In genomic region chr1:70034403-70034802, GRCh38 we compare ENCODE assay signal across 8 cellular contexts.
DNase-seq lines count a peak whose midpoint lies in the region; ATAC-seq and TF ChIP-seq lines count a peak whose summit lies in the region.

No MANE protein-coding gene starts in this region.

- H3F3A ChIP-seq in GM23338 (replicated peaks; ENCODE audit: low read depth) = no peaks in the 10 kb centered on the region

- H3K4me1 Mint-ChIP-seq in GM23338 (peaks cover 23% of the 10 kb centered on the region; the same call in 2 of the 3 replicates), nephron (no peaks in the 10 kb centered on the region)

- TF ChIP-seq EP300 in esophagus muscularis mucosa (IDR thresholded peaks at IDR 0.05) = no peak

- H3K4me3 Mint-ChIP-seq in GM23338 = peak overlapping the region; percentile 20; the same call in 1 of the 3 replicates
- no peak overlapping the region for H3K4me3 Mint-ChIP-seq in nephron

- no peaks in the 10 kb centered on the region for H3K9me3 Mint-ChIP-seq in GM23338
- no peaks in the 10 kb centered on the region for H3K9me3 Mint-ChIP-seq in nephron

- H3K27me3 ChIP-seq in GM23338 (ENCODE audit: insufficient read depth) = no peaks in the 10 kb centered on the region
- H3K27me3 ChIP-seq in esophagus muscularis mucosa = no peaks in the 10 kb centered on the region
- H3K27me3 ChIP-seq in ascending aorta = no peaks in the 10 kb centered on the region

- H2AFZ ChIP-seq in GM23338 = no peak overlapping the region

- H3K4me1 ChIP-seq in GM23338 (ENCODE audit: insufficient read depth) (peaks cover 18% of the 10 kb centered on the region), esophagus muscularis mucosa (no peaks in the 10 kb centered on the region), ascending aorta (no peaks in the 10 kb centered on the region)

- H3K27ac ChIP-seq in GM23338 (ENCODE audit: low read depth) (no peak overlapping the region), esophagus muscularis mucosa (replicated peaks in 1 of 4) (no peak overlapping the region), ascending aorta (no peak overlapping the region)

- TF ChIP-seq CTCF in GM23338 (conservative IDR thresholded peaks at IDR 0.05; ENCODE audit: low read depth in 2 of 2) (peak; percentile 59 to 84; a peak in 3 of 4 replicates), nephron (IDR thresholded peaks at IDR 0.05; ENCODE audit: unreplicated experiment in 3 of 3) (peak in 2 of 3 experiments; percentile 21 to 26), esophagus muscularis mucosa (IDR thresholded peaks at IDR 0.05) (peak in 1 of 3 experiments; percentile 11), ascending aorta (IDR thresholded peaks at IDR 0.05) (no peak)

- H4K20me1 ChIP-seq in GM23338 (replicated peaks; ENCODE audit: insufficient read depth) = no peaks in the 10 kb centered on the region

- H3K79me2 ChIP-seq in GM23338 (replicated peaks; ENCODE audit: insufficient read depth) = no peaks in the 10 kb centered on the region

- TF ChIP-seq POLR2A in esophagus muscularis mucosa (IDR thresholded peaks at IDR 0.05; ENCODE audit: low read depth) = no peak

- no peaks in the 10 kb centered on the region for H3K36me3 ChIP-seq in GM23338 (ENCODE audit: insufficient read depth)
- H3K36me3 ChIP-seq in esophagus muscularis mucosa = no peaks in the 10 kb centered on the region
- no peaks in the 10 kb centered on the region for H3K36me3 ChIP-seq in ascending aorta

- intact Hi-C loops in esophagus muscularis mucosa (cut with DNase I) = no loop called here
- intact Hi-C loops in ascending aorta (cut with DNase I) = no loop called here

- H3K27ac Mint-ChIP-seq in GM23338 = peak overlapping the region; percentile 70
- H3K27ac Mint-ChIP-seq in nephron = no peak overlapping the region

- H3K27me3 Mint-ChIP-seq in GM23338 (ENCODE audit: insufficient read depth, low read depth, poor library complexity) = no peaks in the 10 kb centered on the region
- H3K27me3 Mint-ChIP-seq in nephron (ENCODE audit: low read depth) = no peaks in the 10 kb centered on the region

- H3K4me3 ChIP-seq in GM23338 = no peak overlapping the region
- H3K4me3 ChIP-seq in esophagus muscularis mucosa = no peak overlapping the region
- H3K4me3 ChIP-seq in ascending aorta = no peak overlapping the region

- DNase-seq in GM23338 (ENCODE audit: low spot score) (peak; percentile 88), NCI-H2171 treated with DMSO at 0.1 percent for 48 hours (lab: John Stamatoyannopoulos, UW) (peak; percentile 85), amniotic epithelial cell (ENCODE audit: low read depth) (peak; percentile 67), esophagus muscularis mucosa (ENCODE audit: extremely low spot score) (no peak), ascending aorta (ENCODE audit: low spot score in 2 of 2) (no peak)
- no peak for DNase-seq in stimulated activated CD4-positive, alpha-beta T cell treated with anti-CD3 and anti-CD28 coated beads, Interleukin-1b, Interleukin-23, amount 100 ng/mL, for 48 hours
- no peak for DNase-seq in stimulated activated CD8-positive, alpha-beta memory T cell treated with anti-CD3 and anti-CD28 coated beads, Interleukin-4, amount 100 ng/mL, for 48 hours

- WGBS in esophagus muscularis mucosa = 61% methylated on average over 3 of the region's 3 CpGs

- H3K36me3 Mint-ChIP-seq in GM23338 (ENCODE audit: low read depth) (no peaks in the 10 kb centered on the region), nephron (ENCODE audit: low read depth) (no peaks in the 10 kb centered on the region)

- no peaks in the 10 kb centered on the region for H3K9me2 ChIP-seq in GM23338 (ENCODE audit: insufficient read depth)

- peak; percentile 99 for ATAC-seq in GM23338

- H3K4me2 ChIP-seq in GM23338 = peak overlapping the region; percentile 22

- no peaks in the 10 kb centered on the region for H3K9me3 ChIP-seq in esophagus muscularis mucosa
- H3K9me3 ChIP-seq in ascending aorta = no peaks in the 10 kb centered on the region

TF ChIP-seq in GM23338, 12 proteins besides CTCF, POLR2A, EP300 and RAD21:
- TF ChIP-seq ZNF462 (CRISPR knock-in tag; IDR thresholded peaks at IDR 0.05) (peak; percentile 74), ZNF331 (CRISPR knock-in tag; IDR thresholded peaks at IDR 0.05; ENCODE audit: low read depth) (no peak), NANOG (IDR thresholded peaks at IDR 0.05; ENCODE audit: borderline replicate concordance) (peak; percentile 51; the same call in 1 of the 2 replicates)
TF ChIP-seq in GM23338: peak in this region for 2.

Comparison
In these comparisons a context has a peak if more than half of its experiments do, and no peak if none do; other contexts are left out.
1. DNase-seq: peak in GM23338 (single experiment), NCI-H2171 treated with DMSO at 0.1 percent for 48 hours (single experiment) and amniotic epithelial cell (single experiment); none in esophagus muscularis mucosa (single experiment), stimulated activated CD4-positive, alpha-beta T cell treated with anti-CD3 and anti-CD28 coated beads, Interleukin-1b, Interleukin-23, amount 100 ng/mL, for 48 hours (single experiment), stimulated activated CD8-positive, alpha-beta memory T cell treated with anti-CD3 and anti-CD28 coated beads, Interleukin-4, amount 100 ng/mL, for 48 hours (single experiment) and ascending aorta (0 of 2).
2. CTCF ChIP-seq: peak in GM23338 (2 of 2) and nephron (2 of 3); none in ascending aorta (0 of 3).